1 cellular context compared by ENCODE assay signal in the genomic region with DNA sequence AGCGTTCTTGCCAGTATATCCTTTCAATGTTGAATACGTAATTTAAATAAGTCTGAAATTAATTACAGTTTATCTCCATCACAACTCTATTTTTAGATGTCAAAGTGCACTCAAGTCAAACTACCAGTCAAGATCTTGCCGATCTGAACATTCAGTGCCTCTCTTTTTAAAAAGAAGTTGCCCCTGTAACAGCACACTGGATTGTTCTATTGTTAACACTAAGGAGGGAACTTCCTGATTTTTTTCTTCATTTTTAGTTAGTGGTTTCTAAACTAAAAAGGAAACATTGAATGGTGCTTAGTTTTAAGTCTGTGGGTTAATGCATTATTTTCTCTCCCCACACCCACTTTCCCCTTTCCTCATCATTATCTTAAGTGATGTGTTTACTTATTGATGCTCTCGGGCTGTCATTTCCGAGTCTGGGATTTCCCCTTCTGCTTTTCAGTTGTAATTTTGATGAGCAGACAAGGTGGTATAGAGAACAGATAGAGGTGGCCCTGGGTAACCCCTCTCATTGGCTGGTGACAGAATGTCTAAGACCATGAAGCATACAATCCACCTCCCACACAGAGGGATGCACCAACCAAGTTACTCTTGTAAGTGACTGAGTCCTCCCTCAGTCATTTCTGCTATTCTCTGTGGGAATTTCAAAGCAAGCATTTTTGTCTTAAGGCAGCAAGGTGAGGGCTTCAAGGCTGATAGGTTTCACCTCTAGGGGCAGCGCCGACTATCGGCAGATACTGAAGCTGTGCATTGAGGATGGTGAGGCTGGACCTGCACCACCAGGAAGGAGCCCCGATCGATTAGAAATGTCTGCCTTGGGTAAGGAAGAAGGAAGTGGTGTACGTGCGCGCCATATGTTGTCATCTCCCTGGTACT.
A peak's percentile ranks its signal among the peaks of the same experiment; 100 is the strongest.
TF ChIP-seq lines count a peak whose summit lies in the region.

No MANE protein-coding gene starts in this region.

TF ChIP-seq in GM12878, 131 proteins besides CTCF, POLR2A, EP300 and RAD21 (continued from another document):
- TF ChIP-seq E4F1 (IDR thresholded peaks at IDR 0.05; ENCODE audit: borderline replicate concordance, partially characterized antibody) (no peak), BHLHE40 (IDR thresholded peaks at IDR 0.05; ENCODE audit: borderline replicate concordance in 1 of 2, low read depth in 2 of 2, low read length in 1 of 2) (no peak), PKNOX1 (IDR thresholded peaks at IDR 0.05) (peak; percentile 61), CREM (IDR thresholded peaks at IDR 0.05; ENCODE audit: low read depth) (no peak), ASH2L (IDR thresholded peaks at IDR 0.05; ENCODE audit: borderline replicate concordance, low read depth) (no peak), BCL11A (IDR thresholded peaks at IDR 0.05; ENCODE audit: low read depth, low read length) (0 out of 2 replicates have a peak, but pooled peaks have one; percentile 18)
- TF ChIP-seq, protein P1, sequence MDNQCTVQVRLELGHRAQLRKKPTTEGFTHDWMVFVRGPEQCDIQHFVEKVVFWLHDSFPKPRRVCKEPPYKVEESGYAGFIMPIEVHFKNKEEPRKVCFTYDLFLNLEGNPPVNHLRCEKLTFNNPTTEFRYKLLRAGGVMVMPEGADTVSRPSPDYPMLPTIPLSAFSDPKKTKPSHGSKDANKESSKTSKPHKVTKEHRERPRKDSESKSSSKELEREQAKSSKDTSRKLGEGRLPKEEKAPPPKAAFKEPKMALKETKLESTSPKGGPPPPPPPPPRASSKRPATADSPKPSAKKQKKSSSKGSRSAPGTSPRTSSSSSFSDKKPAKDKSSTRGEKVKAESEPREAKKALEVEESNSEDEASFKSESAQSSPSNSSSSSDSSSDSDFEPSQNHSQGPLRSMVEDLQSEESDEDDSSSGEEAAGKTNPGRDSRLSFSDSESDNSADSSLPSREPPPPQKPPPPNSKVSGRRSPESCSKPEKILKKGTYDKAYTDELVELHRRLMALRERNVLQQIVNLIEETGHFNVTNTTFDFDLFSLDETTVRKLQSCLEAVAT (IDR thresholded peaks at IDR 0.05): 0 out of 2 replicates have a peak, but pooled peaks have one; percentile 45
- TF ChIP-seq, protein P2, sequence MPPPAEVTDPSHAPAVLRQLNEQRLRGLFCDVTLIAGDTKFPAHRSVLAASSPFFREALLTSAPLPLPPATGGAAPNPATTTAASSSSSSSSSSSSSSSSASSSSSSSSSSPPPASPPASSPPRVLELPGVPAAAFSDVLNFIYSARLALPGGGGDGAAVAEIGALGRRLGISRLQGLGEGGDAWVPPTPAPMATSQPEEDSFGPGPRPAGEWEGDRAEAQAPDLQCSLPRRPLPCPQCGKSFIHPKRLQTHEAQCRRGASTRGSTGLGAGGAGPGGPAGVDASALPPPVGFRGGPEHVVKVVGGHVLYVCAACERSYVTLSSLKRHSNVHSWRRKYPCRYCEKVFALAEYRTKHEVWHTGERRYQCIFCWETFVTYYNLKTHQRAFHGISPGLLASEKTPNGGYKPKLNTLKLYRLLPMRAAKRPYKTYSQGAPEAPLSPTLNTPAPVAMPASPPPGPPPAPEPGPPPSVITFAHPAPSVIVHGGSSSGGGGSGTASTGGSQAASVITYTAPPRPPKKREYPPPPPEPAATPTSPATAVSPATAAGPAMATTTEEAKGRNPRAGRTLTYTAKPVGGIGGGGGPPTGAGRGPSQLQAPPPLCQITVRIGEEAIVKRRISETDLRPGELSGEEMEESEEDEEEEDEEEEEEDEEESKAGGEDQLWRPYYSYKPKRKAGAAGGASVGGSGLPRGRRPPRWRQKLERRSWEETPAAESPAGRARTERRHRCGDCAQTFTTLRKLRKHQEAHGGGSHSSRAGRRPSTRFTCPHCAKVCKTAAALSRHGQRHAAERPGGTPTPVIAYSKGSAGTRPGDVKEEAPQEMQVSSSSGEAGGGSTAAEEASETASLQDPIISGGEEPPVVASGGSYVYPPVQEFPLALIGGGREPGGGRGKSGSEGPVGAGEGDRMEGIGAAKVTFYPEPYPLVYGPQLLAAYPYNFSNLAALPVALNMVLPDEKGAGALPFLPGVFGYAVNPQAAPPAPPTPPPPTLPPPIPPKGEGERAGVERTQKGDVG (CRISPR knock-in tag; IDR thresholded peaks at IDR 0.05): no peak
